11 cellular contexts compared by ENCODE assay signal in genomic region chr16:77789085-77789611, GRCh38. TPM values are rescaled to one million over a fixed set of nuclear protein-coding genes. Genes with fewer than 3 reads are reported as not detected.
DNase-seq lines count a peak whose midpoint lies in the region; ATAC-seq, FAIRE-seq and TF ChIP-seq lines count a peak whose summit lies in the region.
"Had no signal": no experiment of that assay in that cellular context is flagged by ENCODE, and none has a peak within 500 bp of the region (broad histone marks: within the 10 kb centered on the region; RNA-seq: fewer than 3 reads in every experiment).

No MANE protein-coding gene starts in this region.

- H3K4me1 Mint-ChIP-seq in activated naive CD8-positive, alpha-beta T cell (ENCODE audit: low read depth): peaks cover 9% of the 10 kb centered on the region
- peaks cover 6% of the 10 kb centered on the region for H3K4me1 Mint-ChIP-seq in activated naive CD8-positive, alpha-beta T cell treated with anti-CD3 and anti-CD28 coated beads for 36 hours

- no peaks in the 10 kb centered on the region for H3K36me3 ChIP-seq in breast epithelium
- H3K36me3 ChIP-seq in lower lobe of right lung: no peaks in the 10 kb centered on the region

- no peaks in the 10 kb centered on the region for H3K36me3 Mint-ChIP-seq in activated naive CD8-positive, alpha-beta T cell
- no peaks in the 10 kb centered on the region for H3K36me3 Mint-ChIP-seq in activated naive CD8-positive, alpha-beta T cell treated with anti-CD3 and anti-CD28 coated beads for 36 hours

- H3K27me3 ChIP-seq in breast epithelium: peaks cover 0 to 57% of the 10 kb centered on the region in 2 donors
- H3K27me3 ChIP-seq in lower lobe of right lung (ENCODE audit: low read depth): peaks cover 46% of the 10 kb centered on the region

- intact Hi-C loops in breast epithelium (cut with DNase I; ENCODE audit: low total_unique reads): no loop called here
- intact Hi-C loops in lower lobe of right lung (cut with DNase I): loop anchor here (10.0 kb wide), 1 partner anchor 114 kb away; no protein-coding TSS in a partner anchor

- H3K4me3 Mint-ChIP-seq in activated naive CD8-positive, alpha-beta T cell: peak overlapping the region; percentile 22
- no peak overlapping the region for H3K4me3 Mint-ChIP-seq in activated naive CD8-positive, alpha-beta T cell treated with anti-CD3 and anti-CD28 coated beads for 36 hours

- no peak for DNase-seq in activated naive CD8-positive, alpha-beta T cell treated with anti-CD3 and anti-CD28 coated beads for 36 hours
- DNase-seq in breast epithelium (ENCODE audit: low spot score in 2 of 2) (no peak), lower lobe of right lung (no peak), urothelium cell line (ENCODE audit: low spot score) (peak; percentile 27), SW 1271 (lab: John Stamatoyannopoulos, UW) (no peak), NOMO-1 treated with dmso at 0.1 percent for 144 hours (lab: John Stamatoyannopoulos, UW; ENCODE audit: unreplicated experiment) (no peak)
- DNase-seq: NCI-H1048 had no signal

- peaks cover 38% of the 10 kb centered on the region for H3K27me3 Mint-ChIP-seq in activated naive CD8-positive, alpha-beta T cell
- peaks cover 67% of the 10 kb centered on the region for H3K27me3 Mint-ChIP-seq in activated naive CD8-positive, alpha-beta T cell treated with anti-CD3 and anti-CD28 coated beads for 36 hours

- FAIRE-seq in urothelium cell line (lab: Jason Lieb, UNC): no peak
- FAIRE-seq: H54 had no signal

- H3K27ac ChIP-seq in breast epithelium (no peak overlapping the region), lower lobe of right lung (no peak overlapping the region)

- ATAC-seq in lower lobe of right lung: no peak
- ATAC-seq in activated CD4-positive, CD25-positive, alpha-beta regulatory T cell treated with anti-CD3 and anti-CD28 coated beads, Interleukin-2, amount 50 U/mL, for 24 hours: no peak

- TF ChIP-seq CTCF in breast epithelium (IDR thresholded peaks at IDR 0.05) (no peak), lower lobe of right lung (IDR thresholded peaks at IDR 0.05) (no peak)

- no peaks in the 10 kb centered on the region for H3K9me3 ChIP-seq in breast epithelium
- H3K9me3 ChIP-seq in lower lobe of right lung: no peaks in the 10 kb centered on the region

- no peak overlapping the region for H3K27ac Mint-ChIP-seq in activated naive CD8-positive, alpha-beta T cell
- no peak overlapping the region for H3K27ac Mint-ChIP-seq in activated naive CD8-positive, alpha-beta T cell treated with anti-CD3 and anti-CD28 coated beads for 36 hours

- H3K9me3 Mint-ChIP-seq in activated naive CD8-positive, alpha-beta T cell (ENCODE audit: low read depth): no peaks in the 10 kb centered on the region
- H3K9me3 Mint-ChIP-seq in activated naive CD8-positive, alpha-beta T cell treated with anti-CD3 and anti-CD28 coated beads for 36 hours: no peaks in the 10 kb centered on the region

- H3K4me3 ChIP-seq in breast epithelium (peak overlapping the region; percentile 44 to 60 (median 55)), lower lobe of right lung (peak overlapping the region; percentile 54)

- no peaks in the 10 kb centered on the region for H3K4me1 ChIP-seq in breast epithelium
- peaks cover 16% of the 10 kb centered on the region for H3K4me1 ChIP-seq in lower lobe of right lung

- TF ChIP-seq POLR2A in breast epithelium (IDR thresholded peaks at IDR 0.05): no peak

RNA-seq across cellular contexts. Expression of gene VAT1L, which starts 0.8 kb away (rescaled TPM):
- total RNA-seq in activated naive CD8-positive, alpha-beta T cell treated with anti-CD3 and anti-CD28 coated beads for 36 hours: not detected
- under 1 TPM in 2 of 3 donors, not detected in 1; 0.33 to 0.88 TPM for total RNA-seq in breast epithelium
- 0.38 TPM for total RNA-seq in lower lobe of right lung
- total RNA-seq: activated CD8-positive, alpha-beta memory T cell treated with anti-CD3 and anti-CD28 coated beads for 36 hours had no signal
